In the genomic region with DNA sequence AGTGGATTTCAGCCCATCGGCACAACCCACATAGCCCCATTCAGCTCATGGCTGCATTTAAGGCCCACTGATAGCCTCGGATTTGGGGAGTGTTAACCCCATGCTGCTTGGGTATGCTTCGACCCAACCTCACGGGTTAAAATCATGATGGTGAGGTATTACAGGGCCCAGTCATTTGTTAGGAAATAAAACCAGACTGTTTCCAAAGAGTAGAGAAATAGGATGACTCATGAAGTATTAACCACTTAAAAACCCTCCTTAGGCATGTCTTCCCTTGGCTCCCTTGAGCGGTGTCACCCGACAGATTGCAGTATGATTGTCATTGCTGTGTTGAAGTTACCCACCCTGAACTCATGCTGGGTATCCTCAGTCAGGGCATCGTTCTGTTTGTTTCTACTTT, we compare ENCODE assay signal across 11 cellular contexts.
A peak's percentile ranks its signal among the peaks of the same experiment; 100 is the strongest.
DNase-seq lines count a peak whose midpoint lies in the region; ATAC-seq and TF ChIP-seq lines count a peak whose summit lies in the region.
"Had no signal": no experiment of that assay in that cellular context is flagged by ENCODE, and none has a peak within 500 bp of the region (broad histone marks: within the 10 kb centered on the region; RNA-seq: fewer than 3 reads in every experiment).

No MANE protein-coding gene starts in this region.

- H3K4me3 ChIP-seq in mesenchymal stem cell (ENCODE audit: insufficient read depth in 1 of 2, low read depth in 1 of 2, low read length in 2 of 2) (no peak overlapping the region), uterus (no peak overlapping the region)

- peak overlapping the region in 1 of 2 experiments; percentile 41 for H3K14ac ChIP-seq in mesenchymal stem cell (ENCODE audit: low read length in 2 of 2)

- no peak overlapping the region for H3K4me3 Mint-ChIP-seq in activated naive CD8-positive, alpha-beta T cell treated with anti-CD3 and anti-CD28 coated beads, Interleukin-2, amount 50 U/mL, for 24 hours
- no peak overlapping the region for H3K4me3 Mint-ChIP-seq in activated naive CD8-positive, alpha-beta T cell treated with anti-CD3 and anti-CD28 coated beads for 36 hours
- H3K4me3 Mint-ChIP-seq in activated T-cell treated with anti-CD3 and anti-CD28 coated beads, Interleukin-2, amount 50 U/mL, for 4 hours, result no peak overlapping the region

- H3K27ac ChIP-seq in mesenchymal stem cell (ENCODE audit: low read length, poor library complexity, severe bottlenecking) (no peak overlapping the region), uterus (peak overlapping the region; percentile 43 to 51)

- H2AK5ac ChIP-seq in mesenchymal stem cell (ENCODE audit: low read length, severe bottlenecking), result no peak overlapping the region

- H2AFZ ChIP-seq in mesenchymal stem cell (ENCODE audit: low read depth, low read length), result no peak overlapping the region

- H3K27me3 ChIP-seq in mesenchymal stem cell (ENCODE audit: control insufficient read depth in 1 of 2, insufficient read depth in 1 of 2, low read length in 2 of 2), result no peaks in the 10 kb centered on the region
- H3K27me3 ChIP-seq in uterus, result no peaks in the 10 kb centered on the region

- no peak overlapping the region for H3K27ac Mint-ChIP-seq in activated naive CD8-positive, alpha-beta T cell treated with anti-CD3 and anti-CD28 coated beads, Interleukin-2, amount 50 U/mL, for 24 hours
- no peak overlapping the region for H3K27ac Mint-ChIP-seq in activated naive CD8-positive, alpha-beta T cell treated with anti-CD3 and anti-CD28 coated beads for 36 hours

- no peak overlapping the region for H3K23ac ChIP-seq in mesenchymal stem cell (ENCODE audit: low read length in 2 of 2)

- H2BK120ac ChIP-seq in mesenchymal stem cell (ENCODE audit: low read depth, low read length), result peak overlapping the region; percentile 81

- H3K9me3 ChIP-seq in mesenchymal stem cell (ENCODE audit: control insufficient read depth, low read length) (no peaks in the 10 kb centered on the region), uterus (no peaks in the 10 kb centered on the region)

- H3K36me3 ChIP-seq in mesenchymal stem cell (ENCODE audit: control insufficient read depth in 1 of 2, insufficient read depth in 2 of 2, low read depth in 1 of 2, low read length in 2 of 2), result no peaks in the 10 kb centered on the region
- no peaks in the 10 kb centered on the region for H3K36me3 ChIP-seq in uterus

- peaks cover 2% of the 10 kb centered on the region for H3K4me1 Mint-ChIP-seq in activated naive CD8-positive, alpha-beta T cell treated with anti-CD3 and anti-CD28 coated beads, Interleukin-2, amount 50 U/mL, for 24 hours
- no peaks in the 10 kb centered on the region for H3K4me1 Mint-ChIP-seq in activated naive CD8-positive, alpha-beta T cell treated with anti-CD3 and anti-CD28 coated beads for 36 hours
- H3K4me1 Mint-ChIP-seq in activated T-cell treated with anti-CD3 and anti-CD28 coated beads, Interleukin-2, amount 50 U/mL, for 4 hours (ENCODE audit: low read depth), result no peaks in the 10 kb centered on the region

- H3K4me2 ChIP-seq in mesenchymal stem cell (ENCODE audit: low read length, poor library complexity, severe bottlenecking), result no peak overlapping the region

- H3K9ac ChIP-seq in mesenchymal stem cell (ENCODE audit: low read length), result peak overlapping the region; percentile 36

- peak overlapping the region; percentile 87 for H4K8ac ChIP-seq in mesenchymal stem cell (ENCODE audit: low read length)

- no peaks in the 10 kb centered on the region for H3K36me3 Mint-ChIP-seq in activated naive CD8-positive, alpha-beta T cell treated with anti-CD3 and anti-CD28 coated beads, Interleukin-2, amount 50 U/mL, for 24 hours (ENCODE audit: low read depth)
- H3K36me3 Mint-ChIP-seq in activated naive CD8-positive, alpha-beta T cell treated with anti-CD3 and anti-CD28 coated beads for 36 hours, result no peaks in the 10 kb centered on the region
- H3K36me3 Mint-ChIP-seq in activated T-cell treated with anti-CD3 and anti-CD28 coated beads, Interleukin-2, amount 50 U/mL, for 4 hours (ENCODE audit: insufficient read depth), result no peaks in the 10 kb centered on the region

- peak overlapping the region; percentile 66 for H3K4ac ChIP-seq in mesenchymal stem cell (ENCODE audit: low read depth in 1 of 2, low read length in 2 of 2)

- peak overlapping the region; percentile 66 to 93 for H2BK12ac ChIP-seq in mesenchymal stem cell (ENCODE audit: low read length in 2 of 2)

- peak overlapping the region; percentile 70 to 87 for H3K18ac ChIP-seq in mesenchymal stem cell (ENCODE audit: low read depth in 1 of 2, low read length in 2 of 2)

- H2BK15ac ChIP-seq in mesenchymal stem cell (ENCODE audit: low read depth, poor library complexity, severe bottlenecking), result no peak overlapping the region

- no peaks in the 10 kb centered on the region for H3K79me1 ChIP-seq in mesenchymal stem cell (replicated peaks; ENCODE audit: low read length, poor library complexity, severe bottlenecking)

- WGBS in mesenchymal stem cell, result 15% methylated on average over 6 of the region's 7 CpGs

- peak overlapping the region; percentile 73 for H4K91ac ChIP-seq in mesenchymal stem cell (ENCODE audit: low read length)

- DNase-seq in activated naive CD8-positive, alpha-beta T cell treated with anti-CD3 and anti-CD28 coated beads, Interleukin-2, amount 50 U/mL, for 24 hours, result no peak
- DNase-seq in activated naive CD8-positive, alpha-beta T cell treated with anti-CD3 and anti-CD28 coated beads for 36 hours, result no peak
- peak; percentile 90 for DNase-seq in amniotic epithelial cell (ENCODE audit: low read depth)
- DNase-seq in mesenchymal stem cell, result peak; percentile 95
- DNase-seq in uterus, result no peak
- no peak for DNase-seq in activated T-cell treated with anti-CD3 and anti-CD28 coated beads, Interleukin-2, amount 50 U/mL, for 4 hours
- DNase-seq in T-helper 2 cell, result no peak
- DNase-seq in NCI-H1694 (lab: John Stamatoyannopoulos, UW), result no peak
- DNase-seq: 8988T, cortex of kidney, NCI-H1436 treated with DMSO at 0.1 percent for 48 hours had no signal

- peak; percentile 28 for ATAC-seq in activated naive CD8-positive, alpha-beta T cell treated with anti-CD3 and anti-CD28 coated beads, Interleukin-2, amount 50 U/mL, for 24 hours
- no peak for ATAC-seq in activated T-cell treated with anti-CD3 and anti-CD28 coated beads, Interleukin-2, amount 50 U/mL, for 4 hours

- peaks cover 2% of the 10 kb centered on the region for H3K27me3 Mint-ChIP-seq in activated naive CD8-positive, alpha-beta T cell treated with anti-CD3 and anti-CD28 coated beads, Interleukin-2, amount 50 U/mL, for 24 hours
- no peaks in the 10 kb centered on the region for H3K27me3 Mint-ChIP-seq in activated naive CD8-positive, alpha-beta T cell treated with anti-CD3 and anti-CD28 coated beads for 36 hours
- no peaks in the 10 kb centered on the region for H3K27me3 Mint-ChIP-seq in activated T-cell treated with anti-CD3 and anti-CD28 coated beads, Interleukin-2, amount 50 U/mL, for 4 hours (ENCODE audit: low read depth)

- H3K9me3 Mint-ChIP-seq in activated naive CD8-positive, alpha-beta T cell treated with anti-CD3 and anti-CD28 coated beads, Interleukin-2, amount 50 U/mL, for 24 hours, result no peaks in the 10 kb centered on the region
- no peaks in the 10 kb centered on the region for H3K9me3 Mint-ChIP-seq in activated naive CD8-positive, alpha-beta T cell treated with anti-CD3 and anti-CD28 coated beads for 36 hours
- no peaks in the 10 kb centered on the region for H3K9me3 Mint-ChIP-seq in activated T-cell treated with anti-CD3 and anti-CD28 coated beads, Interleukin-2, amount 50 U/mL, for 4 hours

- TF ChIP-seq CTCF in uterus (IDR thresholded peaks at IDR 0.05), result no peak

- intact Hi-C loops in uterus (cut with DNase I; ENCODE audit: low total_unique reads), result no loop called here

- TF ChIP-seq POLR2A in uterus (IDR thresholded peaks at IDR 0.05), result no peak

- H2BK5ac ChIP-seq in mesenchymal stem cell (ENCODE audit: low read depth, low read length, poor library complexity, severe bottlenecking), result no peak overlapping the region

- peaks cover 26% of the 10 kb centered on the region for H3K4me1 ChIP-seq in mesenchymal stem cell (ENCODE audit: control insufficient read depth, insufficient read depth, low read depth, low read length)
- H3K4me1 ChIP-seq in uterus, result peaks cover 0 to 10% of the 10 kb centered on the region in 2 donors

Comparison
In these comparisons a context has a peak if more than half of its experiments do, and no peak if none do; other contexts are left out.
1. DNase-seq: peak in amniotic epithelial cell (single experiment) and mesenchymal stem cell (single experiment); none in activated naive CD8-positive, alpha-beta T cell treated with anti-CD3 and anti-CD28 coated beads, Interleukin-2, amount 50 U/mL, for 24 hours (single experiment), activated naive CD8-positive, alpha-beta T cell treated with anti-CD3 and anti-CD28 coated beads for 36 hours (single experiment), uterus (0 of 2), activated T-cell treated with anti-CD3 and anti-CD28 coated beads, Interleukin-2, amount 50 U/mL, for 4 hours (single experiment), T-helper 2 cell (0 of 5) and NCI-H1694 (single experiment).